14 cellular contexts compared by ENCODE assay signal in the genomic region with DNA sequence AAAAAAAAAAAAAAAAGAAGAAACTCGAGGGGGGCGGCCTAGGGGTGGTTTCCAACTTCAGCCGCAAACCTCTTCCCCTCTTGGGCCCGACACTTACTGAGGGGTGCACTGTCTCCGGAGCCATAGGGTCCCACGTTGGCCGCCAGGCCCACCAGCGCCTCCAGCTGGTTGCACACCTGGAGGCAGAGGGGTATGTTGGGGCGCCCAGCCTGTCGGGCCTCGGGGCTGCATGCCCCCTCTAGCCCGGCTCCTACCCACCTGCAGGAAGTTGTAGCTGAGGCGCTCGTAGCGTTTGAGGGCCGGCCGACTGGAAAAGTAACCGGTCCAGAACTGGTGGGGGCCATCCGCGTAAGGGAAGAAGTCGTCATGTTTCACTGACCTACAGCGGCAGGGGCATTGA. TPM values are rescaled to one million over a fixed set of nuclear protein-coding genes. Genes with fewer than 3 reads are reported as not detected.
DNase-seq lines count a peak whose midpoint lies in the region; ATAC-seq and TF ChIP-seq lines count a peak whose summit lies in the region.
"Had no signal": no experiment of that assay in that cellular context is flagged by ENCODE, and none has a peak within 500 bp of the region (broad histone marks: within the 10 kb centered on the region; RNA-seq: fewer than 3 reads in every experiment).

No MANE protein-coding gene starts in this region.

- no peak overlapping the region for H3K4me2 ChIP-seq in smooth muscle cell

- TF ChIP-seq POLR2A in prostate gland (IDR thresholded peaks at IDR 0.05), result no peak

- in situ Hi-C loops in brain microvascular endothelial cell (cut with HindIII; ENCODE audit: low pct_ligation_motif_present, low sequenced_read_pairs), result no loop called here

- no peaks in the 10 kb centered on the region for H3K4me1 Mint-ChIP-seq in activated T-cell treated with anti-CD3 and anti-CD28 coated beads, Interleukin-2, amount 50 U/mL, for 4 hours (ENCODE audit: low read depth)

- no peaks in the 10 kb centered on the region for H3K4me1 ChIP-seq in left ventricle myocardium inferior
- no peaks in the 10 kb centered on the region for H3K4me1 ChIP-seq in smooth muscle cell (ENCODE audit: low read depth)
- H3K4me1 ChIP-seq in prostate gland (replicated peaks), result no peaks in the 10 kb centered on the region
- H3K4me1 ChIP-seq: HAP-1, Peyer's patch had no signal

- no peak for TF ChIP-seq CTCF in left ventricle myocardium inferior (IDR thresholded peaks at IDR 0.05; ENCODE audit: borderline replicate concordance)
- peak; percentile 26 for TF ChIP-seq CTCF in brain microvascular endothelial cell (IDR thresholded peaks at IDR 0.05; ENCODE audit: low read depth, low read length, missing control alignments)
- TF ChIP-seq CTCF in smooth muscle cell (IDR thresholded peaks at IDR 0.05; ENCODE audit: borderline replicate concordance, insufficient read depth, poor library complexity, severe bottlenecking), result peak; percentile 22
- no peak for TF ChIP-seq CTCF in prostate gland (IDR thresholded peaks at IDR 0.05)

- H3K4me3 Mint-ChIP-seq in activated T-cell treated with anti-CD3 and anti-CD28 coated beads, Interleukin-2, amount 50 U/mL, for 4 hours, result no peak overlapping the region

- intact Hi-C loops in Right ventricle myocardium inferior (cut with DNase I) (no loop called here), left ventricle myocardium inferior (cut with micrococcal nuclease) (no loop called here), prostate gland (cut with DNase I) (no loop called here)

- no peaks in the 10 kb centered on the region for H3K9me3 ChIP-seq in left ventricle myocardium inferior (replicated peaks)
- no peaks in the 10 kb centered on the region for H3K9me3 ChIP-seq in smooth muscle cell (replicated peaks; ENCODE audit: low read depth)
- no peaks in the 10 kb centered on the region for H3K9me3 ChIP-seq in prostate gland
- H3K9me3 ChIP-seq: HAP-1, Peyer's patch had no signal

- no peak overlapping the region for H2AFZ ChIP-seq in smooth muscle cell (ENCODE audit: low read depth)

- H3K36me3 Mint-ChIP-seq in activated T-cell treated with anti-CD3 and anti-CD28 coated beads, Interleukin-2, amount 50 U/mL, for 4 hours (ENCODE audit: insufficient read depth), result peaks cover 28% of the 10 kb centered on the region

- H3K27ac ChIP-seq in left ventricle myocardium inferior (replicated peaks), result no peak overlapping the region
- no peak overlapping the region for H3K27ac ChIP-seq in brain microvascular endothelial cell
- H3K27ac ChIP-seq in smooth muscle cell (ENCODE audit: low read depth), result no peak overlapping the region
- H3K27ac ChIP-seq in prostate gland, result no peak overlapping the region
- H3K27ac ChIP-seq: C4-2B, Peyer's patch had no signal

- H3K4me3 ChIP-seq in left ventricle myocardium inferior (no peak overlapping the region), brain microvascular endothelial cell (ENCODE audit: low read depth, low read length) (no peak overlapping the region), smooth muscle cell (no peak overlapping the region), prostate gland (no peak overlapping the region)
- H3K4me3 ChIP-seq: HAP-1, Peyer's patch had no signal

- H3K27me3 ChIP-seq in left ventricle myocardium inferior (ENCODE audit: low read depth), result no peaks in the 10 kb centered on the region
- H3K27me3 ChIP-seq in brain microvascular endothelial cell (replicated peaks), result no peaks in the 10 kb centered on the region
- no peaks in the 10 kb centered on the region for H3K27me3 ChIP-seq in smooth muscle cell (ENCODE audit: low read depth)
- no peaks in the 10 kb centered on the region for H3K27me3 ChIP-seq in prostate gland (replicated peaks; ENCODE audit: insufficient read depth)
- H3K27me3 ChIP-seq: Peyer's patch had no signal

- DNase-seq in Right ventricle myocardium inferior (ENCODE audit: missing footprints) (peak; percentile 15), left ventricle myocardium inferior (no peak), brain microvascular endothelial cell (no peak), smooth muscle cell (lab: John Stamatoyannopoulos, UW; ENCODE audit: unreplicated experiment) (no peak), prostate gland (ENCODE audit: low spot score) (no peak)
- no peak for DNase-seq in activated T-cell treated with anti-CD3 and anti-CD28 coated beads, Interleukin-2, amount 50 U/mL, for 4 hours
- DNase-seq: 8988T, NCI-H1048, NCI-H345, Peyer's patch, SHP77 treated with DMSO at 0.1 percent for 48 hours had no signal

- WGBS in smooth muscle cell (ENCODE audit: low lambda C conversion rate), result 97% methylated on average over 22 of the region's 22 CpGs
- WGBS in prostate gland, result 91% methylated on average over 21 of the region's 22 CpGs

- H3K36me3 ChIP-seq in left ventricle myocardium inferior, result peaks cover 80% of the 10 kb centered on the region
- H3K36me3 ChIP-seq in brain microvascular endothelial cell (replicated peaks), result peaks cover 25% of the 10 kb centered on the region
- peaks cover 4% of the 10 kb centered on the region for H3K36me3 ChIP-seq in smooth muscle cell (ENCODE audit: low read depth)
- no peaks in the 10 kb centered on the region for H3K36me3 ChIP-seq in prostate gland

- no peaks in the 10 kb centered on the region for H3K27me3 Mint-ChIP-seq in activated T-cell treated with anti-CD3 and anti-CD28 coated beads, Interleukin-2, amount 50 U/mL, for 4 hours (ENCODE audit: low read depth)

- no peak overlapping the region for H3K9ac ChIP-seq in smooth muscle cell (ENCODE audit: low read depth)

- no peak for ATAC-seq in Right ventricle myocardium inferior
- ATAC-seq in activated T-cell treated with anti-CD3 and anti-CD28 coated beads, Interleukin-2, amount 50 U/mL, for 4 hours, result no peak

- H3K79me2 ChIP-seq in smooth muscle cell (ENCODE audit: low read depth), result no peaks in the 10 kb centered on the region

- no peaks in the 10 kb centered on the region for H3F3A ChIP-seq in smooth muscle cell (ENCODE audit: low read depth)

- no peaks in the 10 kb centered on the region for H3K9me3 Mint-ChIP-seq in activated T-cell treated with anti-CD3 and anti-CD28 coated beads, Interleukin-2, amount 50 U/mL, for 4 hours

- H4K20me1 ChIP-seq in smooth muscle cell (ENCODE audit: low read depth), result no peaks in the 10 kb centered on the region

RNA-seq across cellular contexts. Expression of a gene that starts 8.6 kb away (rescaled TPM):
- total RNA-seq in Right ventricle myocardium inferior (40.2 TPM), left ventricle myocardium inferior (26.7 TPM), smooth muscle cell (69.2 and 77.9 TPM in 2 replicates), prostate gland (10 to 100 TPM; 60.2 to 91.9 TPM)
- polyA plus RNA-seq in smooth muscle cell, result 46.1 and 51.0 TPM in 2 replicates
- total RNA-seq in activated T-cell treated with anti-CD3 and anti-CD28 coated beads, Interleukin-2, amount 50 U/mL, for 4 hours, result 100 to 1,000 TPM in 2 of 3 donors, 10 to 100 TPM in 1; 97.3 to 131 (median 127) TPM

RNA-seq across cellular contexts. Expression of a gene that starts 8.6 kb away (rescaled TPM):
- total RNA-seq in Right ventricle myocardium inferior, result 7.2 TPM
- 8.4 TPM for total RNA-seq in left ventricle myocardium inferior
- total RNA-seq in smooth muscle cell, result 4.8 and 12.4 TPM in 2 replicates
- polyA plus RNA-seq in smooth muscle cell, result 21.6 TPM in 2 replicates
- total RNA-seq in prostate gland, result 10 to 100 TPM; 14.9 to 16.2 TPM
- total RNA-seq in activated T-cell treated with anti-CD3 and anti-CD28 coated beads, Interleukin-2, amount 50 U/mL, for 4 hours, result 10 to 100 TPM; 27.8 to 29.6 (median 28.3) TPM

RNA-seq across cellular contexts. Expression of a gene that starts 23.7 kb away (rescaled TPM):
- total RNA-seq in Right ventricle myocardium inferior (45.9 TPM), left ventricle myocardium inferior (50.8 TPM), smooth muscle cell (44.0 and 67.6 TPM in 2 replicates), prostate gland (100 to 1,000 TPM; 140 to 178 TPM)
- 43.9 and 57.3 TPM in 2 replicates for polyA plus RNA-seq in smooth muscle cell
- 100 to 1,000 TPM; 129 to 137 (median 132) TPM for total RNA-seq in activated T-cell treated with anti-CD3 and anti-CD28 coated beads, Interleukin-2, amount 50 U/mL, for 4 hours

RNA-seq across cellular contexts. Expression of a gene that starts 29.8 kb away (rescaled TPM):
- total RNA-seq in Right ventricle myocardium inferior (not detected), left ventricle myocardium inferior (not detected), smooth muscle cell (not detected in 2 replicates), prostate gland (not detected)
- polyA plus RNA-seq in smooth muscle cell, result 2.0 TPM in 1 of 2 replicates, not detected in the other
- total RNA-seq in activated T-cell treated with anti-CD3 and anti-CD28 coated beads, Interleukin-2, amount 50 U/mL, for 4 hours, result not detected
- total RNA-seq: HT-29, Peyer's patch had no signal

RNA-seq across cellular contexts. Expression of a gene that starts 38.5 kb away (rescaled TPM):
- total RNA-seq in Right ventricle myocardium inferior, result 1.7 TPM
- total RNA-seq in left ventricle myocardium inferior, result 1.8 TPM
- total RNA-seq in smooth muscle cell, result 9.1 and 9.5 TPM in 2 replicates
- polyA plus RNA-seq in smooth muscle cell, result 16.7 and 17.3 TPM in 2 replicates
- total RNA-seq in prostate gland, result 10 to 100 TPM in 1 of 2 donors, 1 to 10 TPM in 1; 9.1 to 16.9 TPM
- total RNA-seq in activated T-cell treated with anti-CD3 and anti-CD28 coated beads, Interleukin-2, amount 50 U/mL, for 4 hours, result 1 to 10 TPM; 7.9 to 9.9 (median 9.4) TPM

Comparison
In these comparisons a context has a peak if more than half of its experiments do, and no peak if none do; other contexts are left out.
1. CTCF ChIP-seq: peak in brain microvascular endothelial cell (single experiment) and smooth muscle cell (single experiment); none in left ventricle myocardium inferior (single experiment) and prostate gland (0 of 4).